15 cellular contexts compared by ENCODE assay signal in genomic region chr11:72805214-72805613, GRCh38.
"Had no signal": no experiment of that assay in that cellular context is flagged by ENCODE, and none has a peak within 500 bp of the region (broad histone marks: within the 10 kb centered on the region; RNA-seq: fewer than 3 reads in every experiment).

No MANE protein-coding gene starts in this region.

- H3K36me3 ChIP-seq: uterus had no signal

- H3K4me1 ChIP-seq: ascending aorta, esophagus muscularis mucosa, parathyroid adenoma, testis, uterus had no signal

- H3K27ac ChIP-seq: ascending aorta, dorsolateral prefrontal cortex, esophagus muscularis mucosa, parathyroid adenoma, testis, uterus, VCaP had no signal

- H3K27me3 ChIP-seq: ascending aorta, dorsolateral prefrontal cortex, esophagus muscularis mucosa, testis, uterus had no signal

- DNase-seq: activated CD8-positive, alpha-beta memory T cell treated with anti-CD3 and anti-CD28 coated beads, Interleukin-2, amount 50 U/mL, for 48 hours; activated CD8-positive, alpha-beta T cell treated with anti-CD3 and anti-CD28 coated beads for 36 hours; activated naive CD4-positive, alpha-beta T cell; activated naive CD8-positive, alpha-beta T cell treated with anti-CD3 and anti-CD28 coated beads, Interleukin-2, amount 50 U/mL, for 24 hours; dorsolateral prefrontal cortex; stimulated activated CD4-positive, alpha-beta T cell treated with anti-CD3 and anti-CD28 coated beads, Interleukin-4, amount 100 ng/mL, for 4 hours; stimulated activated naive CD8-positive, alpha-beta T cell treated with anti-CD3 and anti-CD28 coated beads, Interleukin-15, amount 100 ng/mL, for 72 hours; T-helper 9 cell; testis; uterus had no signal

- H3K9me3 ChIP-seq: ascending aorta, esophagus muscularis mucosa, testis, uterus had no signal

- ATAC-seq: activated CD8-positive, alpha-beta T cell treated with anti-CD3 and anti-CD28 coated beads for 36 hours; activated naive CD8-positive, alpha-beta T cell treated with anti-CD3 and anti-CD28 coated beads, Interleukin-2, amount 50 U/mL, for 24 hours; left lobe of liver; stimulated activated naive CD8-positive, alpha-beta T cell treated with anti-CD3 and anti-CD28 coated beads, Interleukin-15, amount 100 ng/mL, for 72 hours had no signal

- H3K4me3 ChIP-seq: ascending aorta, dorsolateral prefrontal cortex, esophagus muscularis mucosa, testis, uterus had no signal
